ENCODE assay signal across 11 cellular contexts in the genomic region with DNA sequence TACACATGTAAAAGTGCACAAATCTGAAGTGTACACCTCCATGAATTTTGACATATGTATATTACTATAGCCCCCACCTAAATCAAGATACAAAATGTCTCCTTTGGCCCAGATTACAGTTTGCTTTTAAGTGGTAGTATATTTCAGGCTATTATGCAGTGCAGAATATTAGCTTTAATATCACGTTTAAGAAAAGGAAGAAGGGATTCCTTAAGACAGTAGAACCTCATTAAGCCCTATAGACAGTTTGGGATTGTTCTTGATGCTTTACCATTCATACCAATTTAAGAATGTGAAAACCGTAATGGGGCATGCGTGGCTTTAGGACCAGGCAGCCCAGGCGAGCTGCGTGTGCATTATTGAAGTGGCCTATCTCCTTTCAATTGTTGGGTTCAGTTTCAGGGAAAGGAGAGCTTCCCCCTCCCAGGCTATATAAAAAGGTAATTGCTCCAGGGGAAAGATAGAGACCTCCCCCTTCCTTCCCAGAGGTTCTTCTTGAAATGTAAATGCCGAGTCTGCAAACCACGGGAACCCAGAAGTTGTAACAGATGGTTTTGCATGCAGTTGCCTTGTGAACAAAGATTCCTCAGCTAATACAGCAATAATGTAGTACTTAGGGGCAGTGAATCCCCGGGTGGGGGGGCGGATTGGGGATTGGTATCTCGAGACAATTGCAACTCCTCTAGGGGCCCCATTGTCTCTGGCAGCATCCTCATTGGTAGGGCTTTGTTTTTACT.
DNase-seq lines count a peak whose midpoint lies in the region; ATAC-seq and TF ChIP-seq lines count a peak whose summit lies in the region.
"Had no signal": no experiment of that assay in that cellular context is flagged by ENCODE, and none has a peak within 500 bp of the region (broad histone marks: within the 10 kb centered on the region; RNA-seq: fewer than 3 reads in every experiment).

No MANE protein-coding gene starts in this region.

- DNase-seq in NT2/D1 (ENCODE audit: low read depth, low spot score) (peak; percentile 88), right cardiac atrium (peak; percentile 26 to 56 (median 50)), psoas muscle (no peak), GM03348 (ENCODE audit: low spot score) (no peak), middle frontal gyrus (ENCODE audit: extremely low spot score, low spot score) (no peak), GM13976 (ENCODE audit: low spot score) (no peak)
- DNase-seq: activated CD8-positive, alpha-beta memory T cell treated with anti-CD3 and anti-CD28 coated beads, Interleukin-2, amount 10 ng/mL, durations not matched to agents 7 days and 5 days; CD4-positive, alpha-beta memory T cell; NCI-H1436 had no signal

- no peaks in the 10 kb centered on the region for H3K36me3 ChIP-seq in ES-I3 (ENCODE audit: insufficient read depth, low read length)
- H3K36me3 ChIP-seq in NT2/D1 (ENCODE audit: insufficient read depth, insufficient read length, low read length): no peaks in the 10 kb centered on the region
- no peaks in the 10 kb centered on the region for H3K36me3 ChIP-seq in psoas muscle (ENCODE audit: insufficient read depth in 1 of 2, low read depth in 1 of 2)

- H3K27me3 ChIP-seq in NT2/D1 (ENCODE audit: insufficient read depth, insufficient read length): peaks cover 85% of the 10 kb centered on the region
- no peaks in the 10 kb centered on the region for H3K27me3 ChIP-seq in right cardiac atrium (ENCODE audit: control insufficient read depth, insufficient read depth)
- H3K27me3 ChIP-seq in psoas muscle (ENCODE audit: insufficient read depth in 3 of 3, low read length in 2 of 3): no peaks in the 10 kb centered on the region

- TF ChIP-seq CTCF in psoas muscle (IDR thresholded peaks at IDR 0.05): no peak
- TF ChIP-seq CTCF in GM13976 (IDR thresholded peaks at IDR 0.05; ENCODE audit: borderline replicate concordance, control extremely low read depth, extremely low read depth, insufficient read depth, missing control alignments): no peak

- intact Hi-C loops in right cardiac atrium (cut with DNase I): loop anchor here in 3 of 4 donors (5.0 to 10.0 kb wide), 5 partner anchors 59 to 174 kb away; a partner anchor contains a TSS
- intact Hi-C loops in psoas muscle (cut with DNase I): loop anchor here (2.0 to 10.0 kb wide), 3 partner anchors 176 to 282 kb away; a partner anchor contains a TSS

- H3K4me1 ChIP-seq in ES-I3 (ENCODE audit: insufficient read depth, low read length): peaks cover 34% of the 10 kb centered on the region
- H3K4me1 ChIP-seq in NT2/D1 (ENCODE audit: insufficient read depth, insufficient read length): peaks cover 2% of the 10 kb centered on the region
- H3K4me1 ChIP-seq in right cardiac atrium (ENCODE audit: control insufficient read depth, insufficient read depth, low read length): peaks cover 8% of the 10 kb centered on the region
- peaks cover 42% of the 10 kb centered on the region for H3K4me1 ChIP-seq in psoas muscle

- 42% methylated on average over 10 of the region's 10 CpGs for whole genome bisulfite sequencing in right cardiac atrium
- WGBS in psoas muscle, 3 donors: 12 to 29% (median 13%) methylated on average over 10 of the region's 10 CpGs

- H3K9ac ChIP-seq in ES-I3 (ENCODE audit: low read depth, low read length): peak overlapping the region; percentile 10; the same call in 1 of the 2 replicates
- no peak overlapping the region for H3K9ac ChIP-seq in NT2/D1 (ENCODE audit: insufficient read length, low read depth)

- in situ Hi-C loops in GM13976 (cut with MboI; ENCODE audit: low sequenced_read_pairs, unreplicated experiment): no loop called here

- H3K9me3 ChIP-seq in ES-I3 (ENCODE audit: control insufficient read depth, insufficient read depth, low read length): no peaks in the 10 kb centered on the region
- H3K9me3 ChIP-seq in NT2/D1 (ENCODE audit: insufficient read depth, low read length): no peaks in the 10 kb centered on the region
- no peaks in the 10 kb centered on the region for H3K9me3 ChIP-seq in right cardiac atrium (ENCODE audit: control insufficient read depth, low read length)
- no peaks in the 10 kb centered on the region for H3K9me3 ChIP-seq in psoas muscle

- H3K27ac ChIP-seq in right cardiac atrium (ENCODE audit: low read length): peak overlapping the region; percentile 13
- peak overlapping the region; percentile 90 for H3K27ac ChIP-seq in psoas muscle

- H3K4me3 ChIP-seq in NT2/D1 (ENCODE audit: insufficient read length, low read depth): no peak overlapping the region
- peak overlapping the region; percentile 83 for H3K4me3 ChIP-seq in right cardiac atrium (ENCODE audit: low read length)
- H3K4me3 ChIP-seq in psoas muscle: peak overlapping the region; percentile 90

- ATAC-seq in right cardiac atrium (no peak), psoas muscle (no peak), GM21515 (IDR thresholded peaks at IDR 0.05; ENCODE audit: unreplicated experiment) (no peak)
- ATAC-seq: activated CD8-positive, alpha-beta memory T cell treated with anti-CD3 and anti-CD28 coated beads, Interleukin-2, amount 10 ng/mL, durations not matched to agents 7 days and 5 days had no signal

Comparison
In these comparisons a context has a peak if more than half of its experiments do, and no peak if none do; other contexts are left out.
1. DNase-seq: peak in NT2/D1 (single experiment) and right cardiac atrium (3 of 3); none in psoas muscle (0 of 2), GM03348 (single experiment), middle frontal gyrus (single experiment) and GM13976 (single experiment).